ENCODE assay signal across 32 cellular contexts in genomic region chr1:223343692-223344091, GRCh38. TPM values are rescaled to one million over a fixed set of nuclear protein-coding genes. Genes with fewer than 3 reads are reported as not detected.
"Had no signal": no experiment of that assay in that cellular context is flagged by ENCODE, and none has a peak within 500 bp of the region (broad histone marks: within the 10 kb centered on the region; RNA-seq: fewer than 3 reads in every experiment).

No MANE protein-coding gene starts in this region.

- H3K27me3 Mint-ChIP-seq: activated CD4-positive, alpha-beta memory T cell treated with anti-CD3 and anti-CD28 coated beads, Interleukin-2, amount 10 ng/mL, durations not matched to agents 7 days and 5 days had no signal

- H3K4me1 ChIP-seq: foreskin keratinocyte, thyroid gland, upper lobe of right lung had no signal

- H3K9me3 Mint-ChIP-seq: activated CD4-positive, alpha-beta memory T cell treated with anti-CD3 and anti-CD28 coated beads, Interleukin-2, amount 10 ng/mL, durations not matched to agents 7 days and 5 days; activated CD4-positive, alpha-beta T cell treated with anti-CD3 and anti-CD28 coated beads, Interleukin-2, amount 10 ng/mL, durations not matched to agents 24 days and 14 days; activated naive CD4-positive, alpha-beta T cell treated with anti-CD3 and anti-CD28 coated beads, Interleukin-2, amount 50 U/mL, for 72 hours; activated T-helper 1 cell treated with anti-CD3 and anti-CD28 coated beads, Interleukin-12 subunit alpha, Interleukin-12 subunit beta, Interleukin-2, Interleukin-4 antibody, amounts not matched to agents 30 ng/mL and 10 ng/mL and 1 ng/mL, durations not matched to agents 14 hours and 24 hours and 36 hours; central memory CD8-positive, alpha-beta T cell; natural killer cell had no signal

- H3K4me1 Mint-ChIP-seq: activated CD4-positive, alpha-beta memory T cell treated with anti-CD3 and anti-CD28 coated beads, Interleukin-2, amount 10 ng/mL, durations not matched to agents 7 days and 5 days; activated CD4-positive, alpha-beta T cell treated with anti-CD3 and anti-CD28 coated beads, Interleukin-2, amount 10 ng/mL, durations not matched to agents 24 days and 14 days; central memory CD8-positive, alpha-beta T cell; natural killer cell had no signal

- H3K4me3 ChIP-seq: lung, sigmoid colon, thyroid gland, upper lobe of right lung had no signal

- DNase-seq: activated CD4-positive, alpha-beta memory T cell treated with anti-CD3 and anti-CD28 coated beads, Interleukin-2, amount 10 ng/mL, durations not matched to agents 7 days and 5 days; activated CD4-positive, alpha-beta T cell treated with anti-CD3 and anti-CD28 coated beads, Interleukin-2, amount 10 ng/mL, durations not matched to agents 24 days and 14 days; activated gamma-delta T cell treated with Interleukin-2 at 50 U/mL for 16 hours; aorta; brain microvascular endothelial cell; effector memory CD4-positive, alpha-beta T cell; foreskin keratinocyte; left colon; natural killer cell; sigmoid colon; stimulated activated CD4-positive, alpha-beta T cell treated with anti-CD3 and anti-CD28 coated beads, Interleukin-2, amount 100 ng/mL, for 48 hours; stimulated activated CD8-positive, alpha-beta memory T cell treated with anti-CD3 and anti-CD28 coated beads, Interleukin-4, amount 100 ng/mL, for 48 hours; stimulated activated naive CD4-positive, alpha-beta T cell treated with Interleukin-2 at 50 U/mL for 16 hours; thyroid gland; upper lobe of right lung had no signal

- H3K27me3 ChIP-seq: brain microvascular endothelial cell, sigmoid colon, thyroid gland, upper lobe of right lung had no signal

- FAIRE-seq: colon, islet of Langerhans had no signal

- H3K4me3 Mint-ChIP-seq: activated CD4-positive, alpha-beta memory T cell treated with anti-CD3 and anti-CD28 coated beads, Interleukin-2, amount 10 ng/mL, durations not matched to agents 7 days and 5 days; activated CD4-positive, alpha-beta T cell treated with anti-CD3 and anti-CD28 coated beads, Interleukin-2, amount 10 ng/mL, durations not matched to agents 24 days and 14 days; activated T-helper 1 cell treated with anti-CD3 and anti-CD28 coated beads, Interleukin-12 subunit alpha, Interleukin-12 subunit beta, Interleukin-2, Interleukin-4 antibody, amounts not matched to agents 30 ng/mL and 10 ng/mL and 1 ng/mL, durations not matched to agents 14 hours and 24 hours and 36 hours; central memory CD8-positive, alpha-beta T cell; natural killer cell had no signal

- H3K9me3 ChIP-seq: sigmoid colon, thyroid gland, upper lobe of right lung had no signal

- H3K36me3 ChIP-seq: brain microvascular endothelial cell, sigmoid colon, thyroid gland, upper lobe of right lung had no signal

- H3K27ac Mint-ChIP-seq: activated CD4-positive, alpha-beta memory T cell treated with anti-CD3 and anti-CD28 coated beads, Interleukin-2, amount 10 ng/mL, durations not matched to agents 7 days and 5 days; activated CD4-positive, alpha-beta T cell treated with anti-CD3 and anti-CD28 coated beads, Interleukin-2, amount 10 ng/mL, durations not matched to agents 24 days and 14 days; activated naive CD4-positive, alpha-beta T cell treated with anti-CD3 and anti-CD28 coated beads, Interleukin-2, amount 50 U/mL, for 72 hours; activated T-helper 1 cell treated with anti-CD3 and anti-CD28 coated beads, Interleukin-12 subunit alpha, Interleukin-12 subunit beta, Interleukin-2, Interleukin-4 antibody, amounts not matched to agents 30 ng/mL and 10 ng/mL and 1 ng/mL, durations not matched to agents 14 hours and 24 hours and 36 hours; natural killer cell had no signal

- ATAC-seq: activated CD4-positive, CD25-positive, alpha-beta regulatory T cell treated with anti-CD3 and anti-CD28 coated beads, Interleukin-2, amount 50 U/mL, for 24 hours; activated naive CD4-positive, alpha-beta T cell treated with anti-CD3 and anti-CD28 coated beads, Interleukin-2, amount 50 U/mL, for 72 hours; foreskin keratinocyte; left colon; natural killer cell; SK-N-SH treated with all-trans-retinoic acid at 6 μM for 48 hours; upper lobe of right lung had no signal

- H3K36me3 Mint-ChIP-seq: activated naive CD4-positive, alpha-beta T cell treated with anti-CD3 and anti-CD28 coated beads, Interleukin-2, amount 50 U/mL, for 72 hours; natural killer cell had no signal

- H3K27ac ChIP-seq: brain microvascular endothelial cell, foreskin keratinocyte, sigmoid colon, thyroid gland, upper lobe of right lung, VCaP had no signal

RNA-seq across cellular contexts. Expression of gene SUSD4, which starts 20.3 kb away (rescaled TPM):
- total RNA-seq: activated CD4-positive, alpha-beta T cell treated with anti-CD3 and anti-CD28 coated beads, Interleukin-2, amount 10 ng/mL, durations not matched to agents 24 days and 14 days; activated T-helper 1 cell treated with anti-CD3 and anti-CD28 coated beads, Interleukin-12 subunit alpha, Interleukin-12 subunit beta, Interleukin-2, Interleukin-4 antibody, amounts not matched to agents 30 ng/mL and 10 ng/mL and 1 ng/mL, durations not matched to agents 14 hours and 24 hours and 36 hours; glomerular endothelial cell; mesenteric fat pad; osteocyte; pulmonary artery endothelial cell had no signal

RNA-seq across cellular contexts. Expression of gene CCDC185, which starts 49.5 kb away (rescaled TPM):
- total RNA-seq: activated CD4-positive, alpha-beta memory T cell treated with anti-CD3 and anti-CD28 coated beads, Interleukin-2, amount 10 ng/mL, durations not matched to agents 7 days and 5 days; activated CD4-positive, alpha-beta T cell treated with anti-CD3 and anti-CD28 coated beads, Interleukin-2, amount 10 ng/mL, durations not matched to agents 24 days and 14 days; activated naive CD4-positive, alpha-beta T cell treated with anti-CD3 and anti-CD28 coated beads, Interleukin-2, amount 50 U/mL, for 72 hours; activated T-helper 1 cell treated with anti-CD3 and anti-CD28 coated beads, Interleukin-12 subunit alpha, Interleukin-12 subunit beta, Interleukin-2, Interleukin-4 antibody, amounts not matched to agents 30 ng/mL and 10 ng/mL and 1 ng/mL, durations not matched to agents 14 hours and 24 hours and 36 hours; aorta; dermis microvascular lymphatic vessel endothelial cell; foreskin keratinocyte; glomerular endothelial cell; left colon; lung; mesenteric fat pad; natural killer cell; osteocyte; pulmonary artery endothelial cell; sigmoid colon; subcutaneous adipose tissue; T-helper 2 cell treated with Interferon-gamma antibody and Interleukin-4, amounts not matched to agents 100 ng/mL and 5 ng/mL, for 36 hours; upper lobe of right lung had no signal
- polyA plus RNA-seq: adipose tissue, aorta, foreskin keratinocyte, lung, sigmoid colon had no signal
